1 cellular context compared by ENCODE assay signal in genomic region chr1:236998571-236998970, GRCh38.
TF ChIP-seq lines count a peak whose summit lies in the region.

No MANE protein-coding gene starts in this region.

TF ChIP-seq in K562, 482 proteins besides CTCF, POLR2A, EP300 and RAD21 (continued from another document):
- TF ChIP-seq ZNF79 (CRISPR knock-in tag; IDR thresholded peaks at IDR 0.05; ENCODE audit: low read depth), result no peak
- TF ChIP-seq HBP1 (CRISPR knock-in tag; IDR thresholded peaks at IDR 0.05), result no peak
